Comparison of ENCODE assay signal across 2 cellular contexts in genomic region chr1:64248065-64248464, GRCh38.
TF ChIP-seq lines count a peak whose summit lies in the region.

No MANE protein-coding gene starts in this region.

TF ChIP-seq in HepG2, 621 proteins besides CTCF, POLR2A, EP300 and RAD21:
- TF ChIP-seq ZSCAN25 (CRISPR knock-in tag; IDR thresholded peaks at IDR 0.05), result 0 out of 2 replicates have a peak, but pooled peaks have one; percentile 28
- TF ChIP-seq ZKSCAN1 (IDR thresholded peaks at IDR 0.05; ENCODE audit: low read length), result no peak

TF ChIP-seq in H1, 55 proteins besides CTCF, POLR2A, EP300 and RAD21:
- TF ChIP-seq FOSL1 (IDR thresholded peaks at IDR 0.05; ENCODE audit: insufficient read depth, low read depth, low read length), result no peak
- TF ChIP-seq CBX5 (IDR thresholded peaks at IDR 0.05; ENCODE audit: low read depth, low read length), result no peak
- no peak for TF ChIP-seq YY1 (IDR thresholded peaks at IDR 0.05; ENCODE audit: low read depth, low read length)
- no peak for TF ChIP-seq SRF (IDR thresholded peaks at IDR 0.05; ENCODE audit: low read depth, low read length)
- no peak for TF ChIP-seq SIN3A (conservative IDR thresholded peaks at IDR 0.05 in 1 of 2, IDR thresholded peaks at IDR 0.05 in 1 of 2; ENCODE audit: low read depth in 1 of 2, low read length in 2 of 2)
- TF ChIP-seq JUND (IDR thresholded peaks at IDR 0.05; ENCODE audit: low read length), result no peak
- no peak for TF ChIP-seq POLR2AphosphoS5 (IDR thresholded peaks at IDR 0.05; ENCODE audit: low read depth, low read length)
- TF ChIP-seq PHF8 (conservative IDR thresholded peaks at IDR 0.05; ENCODE audit: low read depth, low read length), result no peak
- no peak for TF ChIP-seq SP4 (IDR thresholded peaks at IDR 0.05; ENCODE audit: low read length)
- TF ChIP-seq JUN (IDR thresholded peaks at IDR 0.05; ENCODE audit: low read depth, low read length), result no peak
- TF ChIP-seq KDM1A (IDR thresholded peaks at IDR 0.05; ENCODE audit: borderline replicate concordance, low read length), result no peak
- no peak for TF ChIP-seq BACH1 (IDR thresholded peaks at IDR 0.05; ENCODE audit: low read length)
- TF ChIP-seq HDAC2 (IDR thresholded peaks at IDR 0.05; ENCODE audit: borderline replicate concordance in 1 of 2, low read depth in 2 of 2, low read length in 2 of 2), result no peak
